ENCODE assay signal across 30 cellular contexts in the genomic region with DNA sequence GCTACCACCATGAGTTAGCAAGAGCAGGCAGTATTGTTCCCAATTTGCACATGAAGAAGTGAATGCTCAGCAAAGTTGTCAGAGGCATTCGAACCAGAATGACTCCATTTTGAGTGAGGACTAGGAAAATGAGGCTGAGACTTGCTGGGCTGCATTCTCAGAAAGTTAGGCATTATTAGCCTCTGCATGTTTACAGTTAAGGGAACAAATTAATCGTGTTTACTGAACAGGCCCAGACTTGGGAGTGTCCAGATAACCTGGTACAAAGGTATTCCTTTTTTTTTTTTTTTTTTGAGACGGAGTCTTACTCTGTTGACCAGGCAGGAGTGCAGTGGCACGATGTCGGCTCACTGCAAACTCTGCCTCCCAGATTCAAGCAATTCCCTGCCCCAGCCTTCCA. TPM values are rescaled to one million over a fixed set of nuclear protein-coding genes. Genes with fewer than 3 reads are reported as not detected.
"Had no signal": no experiment of that assay in that cellular context is flagged by ENCODE, and none has a peak within 500 bp of the region (broad histone marks: within the 10 kb centered on the region; RNA-seq: fewer than 3 reads in every experiment).

No MANE protein-coding gene starts in this region.

- H3K27ac ChIP-seq: ascending aorta, body of pancreas, SK-N-MC had no signal

- H3K27me3 Mint-ChIP-seq: activated CD4-positive, alpha-beta T cell treated with anti-CD3 and anti-CD28 coated beads, Interleukin-2, amount 10 ng/mL, durations not matched to agents 24 days and 14 days; activated CD8-positive, alpha-beta memory T cell treated with anti-CD3 and anti-CD28 coated beads, Interleukin-2, amount 10 ng/mL, durations not matched to agents 7 days and 5 days; activated naive CD4-positive, alpha-beta T cell treated with anti-CD3 and anti-CD28 coated beads, Interleukin-2, amount 50 U/mL, for 24 hours; activated T-cell treated with anti-CD3 and anti-CD28 coated beads, Interleukin-2, amount 50 U/mL, for 24 hours had no signal

- H3K27me3 ChIP-seq: ascending aorta, body of pancreas, MG63 had no signal

- H3K4me3 Mint-ChIP-seq: activated B cell treated with CpG ODN at 0.5 μM for 24 hours; activated CD4-positive, alpha-beta T cell treated with anti-CD3 and anti-CD28 coated beads, Interleukin-2, amount 10 ng/mL, durations not matched to agents 24 days and 14 days; activated CD8-positive, alpha-beta memory T cell treated with anti-CD3 and anti-CD28 coated beads, Interleukin-2, amount 10 ng/mL, durations not matched to agents 7 days and 5 days; activated naive CD4-positive, alpha-beta T cell treated with anti-CD3 and anti-CD28 coated beads, Interleukin-2, amount 50 U/mL, for 24 hours; activated T-cell treated with anti-CD3 and anti-CD28 coated beads, Interleukin-2, amount 50 U/mL, for 24 hours; activated T-helper 1 cell treated with anti-CD3 and anti-CD28 coated beads, Interleukin-12 subunit alpha, Interleukin-12 subunit beta, Interleukin-2, Interleukin-4 antibody, amounts not matched to agents 30 ng/mL and 10 ng/mL and 1 ng/mL, durations not matched to agents 14 hours and 24 hours and 36 hours; T-cell had no signal

- H3K27ac Mint-ChIP-seq: activated B cell treated with CpG ODN at 0.5 μM for 24 hours; activated CD8-positive, alpha-beta memory T cell treated with anti-CD3 and anti-CD28 coated beads, Interleukin-2, amount 10 ng/mL, durations not matched to agents 7 days and 5 days; activated T-cell treated with anti-CD3 and anti-CD28 coated beads, Interleukin-2, amount 50 U/mL, for 24 hours; activated T-helper 1 cell treated with anti-CD3 and anti-CD28 coated beads, Interleukin-12 subunit alpha, Interleukin-12 subunit beta, Interleukin-2, Interleukin-4 antibody, amounts not matched to agents 30 ng/mL and 10 ng/mL and 1 ng/mL, durations not matched to agents 14 hours and 24 hours and 36 hours had no signal

- H3K36me3 ChIP-seq: ascending aorta, MG63 had no signal

- H3K9me3 Mint-ChIP-seq: activated B cell treated with CpG ODN at 0.5 μM for 24 hours; activated CD4-positive, alpha-beta T cell treated with anti-CD3 and anti-CD28 coated beads, Interleukin-2, amount 10 ng/mL, durations not matched to agents 24 days and 14 days; activated naive CD4-positive, alpha-beta T cell treated with anti-CD3 and anti-CD28 coated beads, Interleukin-2, amount 50 U/mL, for 24 hours; activated T-helper 1 cell treated with anti-CD3 and anti-CD28 coated beads, Interleukin-12 subunit alpha, Interleukin-12 subunit beta, Interleukin-2, Interleukin-4 antibody, amounts not matched to agents 30 ng/mL and 10 ng/mL and 1 ng/mL, durations not matched to agents 14 hours and 24 hours and 36 hours; T-cell had no signal

- H3K36me3 Mint-ChIP-seq: activated CD8-positive, alpha-beta memory T cell treated with anti-CD3 and anti-CD28 coated beads, Interleukin-2, amount 10 ng/mL, durations not matched to agents 7 days and 5 days; activated naive CD4-positive, alpha-beta T cell treated with anti-CD3 and anti-CD28 coated beads, Interleukin-2, amount 50 U/mL, for 24 hours; T-cell had no signal

- H3K4me3 ChIP-seq: ascending aorta, body of pancreas, MG63, SK-N-MC had no signal

- H3K9me3 ChIP-seq: ascending aorta, body of pancreas had no signal

- H3K4me1 Mint-ChIP-seq: activated CD8-positive, alpha-beta memory T cell treated with anti-CD3 and anti-CD28 coated beads, Interleukin-2, amount 10 ng/mL, durations not matched to agents 7 days and 5 days had no signal

- ATAC-seq: activated CD8-positive, alpha-beta memory T cell treated with anti-CD3 and anti-CD28 coated beads, Interleukin-2, amount 10 ng/mL, durations not matched to agents 7 days and 5 days; body of pancreas; Panc1; Right ventricle myocardium inferior; T-cell had no signal

- H3K4me1 ChIP-seq: ascending aorta, body of pancreas had no signal

- DNase-seq: activated B cell treated with CpG ODN at 0.5 μM for 24 hours; activated CD4-positive, alpha-beta T cell treated with anti-CD3 and anti-CD28 coated beads for 1 hour; activated CD4-positive, alpha-beta T cell treated with anti-CD3 and anti-CD28 coated beads, Interleukin-2, amount 10 ng/mL, durations not matched to agents 24 days and 14 days; activated CD4-positive, alpha-beta T cell treated with anti-CD3 and anti-CD28 coated beads, Interleukin-2, amount 50 U/mL, for 48 hours; activated CD8-positive, alpha-beta memory T cell treated with anti-CD3 and anti-CD28 coated beads, Interleukin-2, amount 10 ng/mL, durations not matched to agents 7 days and 5 days; activated effector memory CD4-positive, alpha-beta T cell treated with Interleukin-2 at 50 U/mL for 16 hours; activated naive CD4-positive, alpha-beta T cell; activated T-cell treated with anti-CD3 and anti-CD28 coated beads, Interleukin-2, amount 50 U/mL, for 24 hours; body of pancreas; MG63; MV-4-11; NCI-H1092 treated with DMSO at 0.1 percent for 48 hours; NCI-H1417 treated with DMSO at 0.1 percent for 48 hours; NCI-H1694; NCI-H2029; NCI-H2107; NCI-H510A treated with DMSO at 0.1 percent for 48 hours; NCI-H69; NK-92 treated with Interleukin-12 subunit alpha and Interleukin-12 subunit beta, amount 100 ng/mL, for 24 hours; OCI-M1; RPMI8226; T-cell; T-helper 2 cell; T1000 had no signal

RNA-seq across cellular contexts. Expression of a gene that starts 22.5 kb away (rescaled TPM):
- total RNA-seq: activated B cell treated with CpG ODN at 0.5 μM for 24 hours; activated CD4-positive, alpha-beta T cell treated with anti-CD3 and anti-CD28 coated beads, Interleukin-2, amount 10 ng/mL, durations not matched to agents 24 days and 14 days; activated T-helper 1 cell treated with anti-CD3 and anti-CD28 coated beads, Interleukin-12 subunit alpha, Interleukin-12 subunit beta, Interleukin-2, Interleukin-4 antibody, amounts not matched to agents 30 ng/mL and 10 ng/mL and 1 ng/mL, durations not matched to agents 14 hours and 24 hours and 36 hours had no signal
